In genomic region chr11:79375818-79376550, GRCh38 we compare ENCODE assay signal across 21 cellular contexts.
DNase-seq lines count a peak whose midpoint lies in the region; ATAC-seq, FAIRE-seq and TF ChIP-seq lines count a peak whose summit lies in the region.
"Had no signal": no experiment of that assay in that cellular context is flagged by ENCODE, and none has a peak within 500 bp of the region (broad histone marks: within the 10 kb centered on the region; RNA-seq: fewer than 3 reads in every experiment).

No MANE protein-coding gene starts in this region.

- no peak overlapping the region for H3K4me3 ChIP-seq in esophagus squamous epithelium
- peak overlapping the region in 1 of 3 experiments; percentile 44 for H3K4me3 ChIP-seq in keratinocyte (ENCODE audit: control insufficient read depth in 2 of 3, extremely low read depth in 1 of 3, insufficient read depth in 2 of 3, low read depth in 1 of 3, low read length in 3 of 3)
- H3K4me3 ChIP-seq: A549, SJCRH30 had no signal

- WGBS in H9 (ENCODE audit: extremely low coverage, insufficient read length, low lambda C conversion rate): no CpG with 5 or more reads among the region's 3 CpGs
- 42 to 48% methylated on average over 3 of the region's 3 CpGs for WGBS in esophagus squamous epithelium, 2 donors

- H3K36me3 Mint-ChIP-seq in H9 (ENCODE audit: insufficient read depth in 1 of 3, low read depth in 3 of 3) (peaks cover 0 to 6% (median 3%) of the 10 kb centered on the region in 3 experiments; a peak in 5 of 7 replicates), WTC11 (peaks cover 13% of the 10 kb centered on the region)

- CTCF ChIA-PET in WTC11 (lab: Charles Lee): interaction anchor here (0.6 to 2.8 kb wide), 3 partner anchors 10 to 117 kb away, joined by 3 to 15 read pairs (median 3); no protein-coding TSS in a partner anchor

- no peak overlapping the region for H2AK5ac ChIP-seq in H9 (ENCODE audit: insufficient read length, low read length)

- H4K5ac ChIP-seq in H9 (ENCODE audit: insufficient read length, low read depth, low read length): no peak overlapping the region

- peaks cover 52 to 61% of the 10 kb centered on the region in 2 experiments for H3K4me1 Mint-ChIP-seq in H9
- H3K4me1 Mint-ChIP-seq in WTC11: peaks cover 33% of the 10 kb centered on the region

- H2BK12ac ChIP-seq in H9 (ENCODE audit: insufficient read length, low read depth, low read length): no peak overlapping the region

- H3K36me3 ChIP-seq in esophagus squamous epithelium: no peaks in the 10 kb centered on the region
- H3K36me3 ChIP-seq in keratinocyte (ENCODE audit: control insufficient read depth in 2 of 2, extremely low read depth in 1 of 2, insufficient read depth in 2 of 2, low read length in 2 of 2): no peaks in the 10 kb centered on the region
- H3K36me3 ChIP-seq: SJCRH30 had no signal

- no peak overlapping the region for H2BK120ac ChIP-seq in H9 (ENCODE audit: low read depth, low read length, poor library complexity, severe bottlenecking)

- no peaks in the 10 kb centered on the region for H3K9me3 ChIP-seq in H9 (ENCODE audit: control insufficient read depth, low read depth, low read length)
- no peaks in the 10 kb centered on the region for H3K9me3 ChIP-seq in esophagus squamous epithelium
- H3K9me3 ChIP-seq in keratinocyte (ENCODE audit: control insufficient read depth, low read depth, low read length): no peaks in the 10 kb centered on the region
- H3K9me3 ChIP-seq: A549, SJCRH30 had no signal

- H4K8ac ChIP-seq in H9 (replicated peaks; ENCODE audit: insufficient read length, low read depth, low read length): no peak overlapping the region

- no peak overlapping the region for H3T11ph ChIP-seq in H9 (ENCODE audit: low read length)

- H3K23me2 ChIP-seq in H9 (ENCODE audit: insufficient read length, low read depth, low read length, poor library complexity, severe bottlenecking): no peaks in the 10 kb centered on the region

- POLR2A ChIA-PET in WTC11 (lab: Charles Lee): interaction anchor here (0.5 to 0.8 kb wide), 2 partner anchors 9 to 371 kb away, joined by 3 read pairs; no protein-coding TSS in a partner anchor

- intact Hi-C loops in esophagus squamous epithelium (cut with DNase I) (no loop called here), left cardiac atrium (cut with DNase I) (no loop called here)

- H3K4me3 Mint-ChIP-seq in H9 (peak overlapping the region; percentile 3 to 33; a peak in 4 of 5 replicates), WTC11 (peak overlapping the region; percentile 37; the same call in 1 of the 2 replicates)

- H3K14ac ChIP-seq in H9 (ENCODE audit: insufficient read depth, low read length): no peak overlapping the region

- peaks cover 5 to 9% of the 10 kb centered on the region in 2 experiments; a peak in 4 of 5 replicates for H3K9me3 Mint-ChIP-seq in H9
- peaks cover 12% of the 10 kb centered on the region for H3K9me3 Mint-ChIP-seq in WTC11

- H3K18ac ChIP-seq in H9 (ENCODE audit: insufficient read length, low read depth, low read length): no peak overlapping the region

- peak overlapping the region in 2 of 3 experiments; percentile 41 to 96; a peak in 5 of 7 replicates for H3K27ac Mint-ChIP-seq in H9
- H3K27ac Mint-ChIP-seq in WTC11: peak overlapping the region; percentile 93

- H3K4ac ChIP-seq in H9 (ENCODE audit: low read depth, low read length): no peak overlapping the region

- no peak overlapping the region for H3K27ac ChIP-seq in H9 (ENCODE audit: insufficient read length, low read depth, low read length)
- H3K27ac ChIP-seq in esophagus squamous epithelium: peak overlapping the region; percentile 7 to 55 (median 41)
- peak overlapping the region; percentile 38 for H3K27ac ChIP-seq in keratinocyte (ENCODE audit: control insufficient read depth, insufficient read depth, low read length)
- H3K27ac ChIP-seq: A549, C4-2B, HL-60, SJCRH30 had no signal

- no peaks in the 10 kb centered on the region for H3K79me1 ChIP-seq in H9 (ENCODE audit: insufficient read depth, low read depth, low read length, poor library complexity, severe bottlenecking)

- TF ChIP-seq CTCF in H9 (conservative IDR thresholded peaks at IDR 0.05) (0 out of 3 replicates have a peak, but pooled peaks have one; percentile 9), WTC11 (IDR thresholded peaks at IDR 0.05) (no peak), esophagus squamous epithelium (IDR thresholded peaks at IDR 0.05) (no peak), keratinocyte (optimal IDR thresholded peaks at IDR 0.05 in 1 of 3, IDR thresholded peaks at IDR 0.05 in 1 of 3, conservative IDR thresholded peaks at IDR 0.05 in 1 of 3; ENCODE audit: extremely low read depth in 1 of 3, insufficient read depth in 2 of 3, low read length in 3 of 3) (no peak)

- peak; percentile 99 for FAIRE-seq in keratinocyte (lab: Jason Lieb, UNC)
- FAIRE-seq: A549 had no signal

- H2BK15ac ChIP-seq in H9 (ENCODE audit: low read depth, low read length): no peak overlapping the region

- no peak overlapping the region for H3K9ac ChIP-seq in H9 (ENCODE audit: extremely low read depth, insufficient read length, low read length)
- peak overlapping the region; percentile 5 for H3K9ac ChIP-seq in keratinocyte (ENCODE audit: control insufficient read depth, extremely low read depth, insufficient read depth, low read length)

- no peak overlapping the region for H2BK5ac ChIP-seq in H9 (ENCODE audit: insufficient read length, low read length)

- dilution Hi-C loops in keratinocyte (cut with MboI; ENCODE audit: extremely low pct_ligation_motif_present, low sequenced_read_pairs): no loop called here

- H3K79me2 ChIP-seq in H9 (ENCODE audit: insufficient read depth, low read length) (no peaks in the 10 kb centered on the region), keratinocyte (ENCODE audit: control insufficient read depth, insufficient read depth, low read length) (peaks cover 14% of the 10 kb centered on the region)

- H4K91ac ChIP-seq in H9 (ENCODE audit: insufficient read length, low read depth, low read length): no peak overlapping the region

- H3K9me1 ChIP-seq in keratinocyte (ENCODE audit: control insufficient read depth, extremely low read depth, insufficient read depth, low read length): peaks cover under 1% of the 10 kb centered on the region

- H3K4me1 ChIP-seq in H9 (ENCODE audit: insufficient read depth, low read length) (peaks cover 8% of the 10 kb centered on the region; the same call in 1 of the 2 replicates), esophagus squamous epithelium (peaks cover 0 to 23% (median 17%) of the 10 kb centered on the region in 3 donors), keratinocyte (ENCODE audit: control insufficient read depth, extremely low read depth, insufficient read depth, low read length) (peaks cover 30% of the 10 kb centered on the region)
- H3K4me1 ChIP-seq: A549, SJCRH30 had no signal

- peak; percentile 88 for ATAC-seq in WTC11
- ATAC-seq in GM18502 (IDR thresholded peaks at IDR 0.05; ENCODE audit: poor library complexity, unreplicated experiment): no peak
- ATAC-seq in HG03521 (IDR thresholded peaks at IDR 0.05; ENCODE audit: unreplicated experiment): no peak
- no peak for ATAC-seq in left cardiac atrium
- ATAC-seq: A549, Panc1 had no signal

- H3K56ac ChIP-seq in H9 (ENCODE audit: insufficient read length, low read depth, low read length): no peak overlapping the region

- H3K27me3 Mint-ChIP-seq in H9 (ENCODE audit: low read depth) (peaks cover 2% of the 10 kb centered on the region; the same call in 1 of the 2 replicates), WTC11 (ENCODE audit: low read depth) (no peaks in the 10 kb centered on the region)

- H4K20me1 ChIP-seq in H9 (ENCODE audit: control insufficient read depth, insufficient read depth, insufficient read length) (no peaks in the 10 kb centered on the region), keratinocyte (ENCODE audit: control insufficient read depth, extremely low read depth, insufficient read depth, low read length) (no peaks in the 10 kb centered on the region)

- H2AFZ ChIP-seq in H9 (ENCODE audit: low read length) (no peak overlapping the region), keratinocyte (ENCODE audit: control insufficient read depth, low read length) (no peak overlapping the region)

- H3K23ac ChIP-seq in H9 (ENCODE audit: insufficient read length, low read depth, low read length): no peak overlapping the region

- DNase-seq in H9 (peak; percentile 52), WTC11 (ENCODE audit: low spot score) (peak; percentile 25), esophagus squamous epithelium (lab: John Stamatoyannopoulos, UW) (no peak), keratinocyte (ENCODE audit: low read depth, low spot score) (peak; percentile 71), left cardiac atrium (no peak)
- no peak for DNase-seq in stimulated activated CD4-positive, alpha-beta T cell treated with anti-CD3 and anti-CD28 coated beads, Interleukin-1b, Interleukin-23, amount 100 ng/mL, for 48 hours
- DNase-seq: COR-L47, DMS153, EL, MM.1S, NCI-H1105 treated with DMSO at 0.1 percent for 48 hours, NCI-H1930, NCI-H2171 treated with DMSO at 0.1 percent for 48 hours, NCI-H774, SJCRH30 had no signal

- no peak overlapping the region for H2BK20ac ChIP-seq in H9 (ENCODE audit: low read depth, low read length, poor library complexity, severe bottlenecking)

- H3K27me3 ChIP-seq in H9 (ENCODE audit: insufficient read depth, low read length) (no peaks in the 10 kb centered on the region), esophagus squamous epithelium (no peaks in the 10 kb centered on the region), keratinocyte (ENCODE audit: control insufficient read depth, extremely low read depth, insufficient read depth, low read length) (no peaks in the 10 kb centered on the region)
- H3K27me3 ChIP-seq: SJCRH30 had no signal

- no peak for TF ChIP-seq POLR2A in esophagus squamous epithelium (IDR thresholded peaks at IDR 0.05)

- H3K4me2 ChIP-seq in H9 (ENCODE audit: insufficient read depth, insufficient read length, low read length): peak overlapping the region; percentile 13
- H3K4me2 ChIP-seq in keratinocyte (ENCODE audit: control insufficient read depth, extremely low read depth, insufficient read depth, low read depth, low read length): peak overlapping the region; percentile 55
- H3K4me2 ChIP-seq: A549 had no signal

TF ChIP-seq in WTC11, 78 proteins besides CTCF, POLR2A, EP300 and RAD21 (continues in another document):
- no peak for TF ChIP-seq ZMAT4 (CRISPR knock-in tag; IDR thresholded peaks at IDR 0.05)

Comparison
In these comparisons a context has a peak if more than half of its experiments do, and no peak if none do; other contexts are left out.
1. DNase-seq: peak in H9 (single experiment), WTC11 (single experiment) and keratinocyte (single experiment); none in esophagus squamous epithelium (single experiment), stimulated activated CD4-positive, alpha-beta T cell treated with anti-CD3 and anti-CD28 coated beads, Interleukin-1b, Interleukin-23, amount 100 ng/mL, for 48 hours (single experiment) and left cardiac atrium (single experiment).